ENCODE assay signal across 2 cellular contexts in genomic region chrX:14290335-14290734, GRCh38.
TF ChIP-seq lines count a peak whose summit lies in the region.

No MANE protein-coding gene starts in this region.

TF ChIP-seq in HepG2, 621 proteins besides CTCF, POLR2A, EP300 and RAD21 (continued from another document):
- TF ChIP-seq NR1H2 (CRISPR knock-in tag; IDR thresholded peaks at IDR 0.05; ENCODE audit: borderline replicate concordance, low read depth) = no peak
- TF ChIP-seq NCOR1 (IDR thresholded peaks at IDR 0.05; ENCODE audit: borderline replicate concordance, low read length) = no peak
- no peak for TF ChIP-seq GABPA (IDR thresholded peaks at IDR 0.05; ENCODE audit: low read depth, low read length)
- no peak for TF ChIP-seq GABPA (CRISPR knock-in tag; IDR thresholded peaks at IDR 0.05; ENCODE audit: low read depth)
- TF ChIP-seq ZNF75D (CRISPR knock-in tag; IDR thresholded peaks at IDR 0.05; ENCODE audit: borderline replicate concordance) = no peak
- TF ChIP-seq NONO (IDR thresholded peaks at IDR 0.05) = no peak
- TF ChIP-seq NONO (CRISPR knock-in tag; conservative IDR thresholded peaks at IDR 0.05) = no peak
- no peak for TF ChIP-seq ZNF772 (CRISPR knock-in tag; IDR thresholded peaks at IDR 0.05)
- TF ChIP-seq MAFK (conservative IDR thresholded peaks at IDR 0.05 in 1 of 2, IDR thresholded peaks at IDR 0.05 in 1 of 2; ENCODE audit: low read length in 2 of 2) = peak; percentile 32 to 40; a peak in 3 of 4 replicates
- TF ChIP-seq ATF6 (CRISPR knock-in tag; conservative IDR thresholded peaks at IDR 0.05) = no peak

TF ChIP-seq in K562, 482 proteins besides CTCF, POLR2A, EP300 and RAD21 (continued from another document):
- TF ChIP-seq ZNF124 (CRISPR knock-in tag; IDR thresholded peaks at IDR 0.05) (no peak), MAFG (tag; conservative IDR thresholded peaks at IDR 0.05) (peak; percentile 57), MAFK (IDR thresholded peaks at IDR 0.05; ENCODE audit: low read length) (peak; percentile 13; the same call in 1 of the 2 replicates), OTX1 (CRISPR knock-in tag; IDR thresholded peaks at IDR 0.05) (no peak)
